ENCODE assay signal across 31 cellular contexts in genomic region chr11:43819926-43820325, GRCh38.
DNase-seq lines count a peak whose midpoint lies in the region; ATAC-seq, FAIRE-seq and TF ChIP-seq lines count a peak whose summit lies in the region.
"Had no signal": no experiment of that assay in that cellular context is flagged by ENCODE, and none has a peak within 500 bp of the region (broad histone marks: within the 10 kb centered on the region; RNA-seq: fewer than 3 reads in every experiment).

No MANE protein-coding gene starts in this region.

- no peak overlapping the region for H2AK5ac ChIP-seq in H1 (ENCODE audit: low read depth, low read length)
- H2AK5ac ChIP-seq in neuronal stem cell (ENCODE audit: low read depth, low read length): no peak overlapping the region

- WGBS in H1 (ENCODE audit: extremely low coverage in 1 of 2, insufficient coverage in 1 of 2, insufficient read length in 1 of 2, insufficient replicate concordance in 2 of 2, low coverage in 1 of 2, low lambda C conversion rate in 2 of 2, missing lambda C conversion rate in 1 of 2), 2 experiments: 84% methylated on average over 2 of the region's 2 CpGs; no CpG with 5 or more reads in 1 of the 2 experiments
- WGBS in esophagus squamous epithelium, 2 donors: 69 to 73% methylated on average over 2 of the region's 2 CpGs
- no CpG with 5 or more reads among the region's 2 CpGs for WGBS in neuronal stem cell (ENCODE audit: extremely low coverage in 2 of 2, insufficient read length in 2 of 2, insufficient replicate concordance in 1 of 2), 2 donors

- H3K36me3 Mint-ChIP-seq in CD4-positive, alpha-beta memory T cell: peaks cover 25 to 62% of the 10 kb centered on the region in 2 donors

- H3K18ac ChIP-seq in H1 (ENCODE audit: extremely low read depth, low read length): no peak overlapping the region
- no peak overlapping the region for H3K18ac ChIP-seq in neuronal stem cell (ENCODE audit: low read length)

- no peak overlapping the region for H3K4ac ChIP-seq in H1 (replicated peaks; ENCODE audit: insufficient read length, low read depth, low read length)
- no peak overlapping the region for H3K4ac ChIP-seq in neuronal stem cell (ENCODE audit: low read length)

- TF ChIP-seq POLR2A in H1 (IDR thresholded peaks at IDR 0.05; ENCODE audit: control extremely low read depth in 1 of 2, low read depth in 2 of 2, low read length in 2 of 2): no peak
- TF ChIP-seq POLR2A in esophagus squamous epithelium (IDR thresholded peaks at IDR 0.05): no peak

- TF ChIP-seq CTCF in GM06990 (IDR thresholded peaks at IDR 0.05; ENCODE audit: insufficient read depth, low read length, poor library complexity, severe bottlenecking) (no peak), H1 (IDR thresholded peaks at IDR 0.05; ENCODE audit: control extremely low read depth in 1 of 3, insufficient read depth in 1 of 3, low read depth in 1 of 3, low read length in 3 of 3) (no peak), esophagus squamous epithelium (IDR thresholded peaks at IDR 0.05) (no peak)

- no peaks in the 10 kb centered on the region for H4K20me1 ChIP-seq in H1 (replicated peaks in 1 of 2; ENCODE audit: control insufficient read depth in 1 of 2, insufficient read depth in 2 of 2, low read length in 2 of 2)

- H3K79me1 ChIP-seq in H1 (ENCODE audit: low read depth, low read length) (no peaks in the 10 kb centered on the region), neuronal stem cell (ENCODE audit: low read depth, low read length) (peaks cover 2% of the 10 kb centered on the region)

- H3K9me3 ChIP-seq in H1 (ENCODE audit: insufficient read depth in 2 of 2, low read depth in 1 of 2, low read length in 1 of 2): no peaks in the 10 kb centered on the region
- no peaks in the 10 kb centered on the region for H3K9me3 ChIP-seq in esophagus squamous epithelium
- no peaks in the 10 kb centered on the region for H3K9me3 ChIP-seq in CD4-positive, alpha-beta memory T cell (ENCODE audit: control insufficient read depth in 1 of 2, low read length in 2 of 2)
- peaks cover 0 to 2% of the 10 kb centered on the region in 2 donors for H3K9me3 ChIP-seq in neuronal stem cell (replicated peaks in 1 of 2; ENCODE audit: control insufficient read depth in 2 of 2, insufficient read depth in 1 of 2, low read depth in 1 of 2, low read length in 2 of 2)
- H3K9me3 ChIP-seq: BE2C, psoas muscle, SJCRH30 had no signal

- H3K9ac ChIP-seq in H1 (replicated peaks in 1 of 4; ENCODE audit: extremely low read depth in 1 of 4, low read depth in 3 of 4, low read length in 3 of 4) (no peak overlapping the region), neuronal stem cell (ENCODE audit: low read depth, low read length, poor library complexity) (no peak overlapping the region)

- H3K4me2 ChIP-seq in H1 (ENCODE audit: insufficient read depth in 1 of 2, low read depth in 2 of 2, low read length in 2 of 2) (no peak overlapping the region), neuronal stem cell (ENCODE audit: insufficient read depth, low read length, poor library complexity, severe bottlenecking) (no peak overlapping the region)

- no peaks in the 10 kb centered on the region for H3K27me3 ChIP-seq in GM06990 (replicated peaks; ENCODE audit: control insufficient read depth, insufficient read depth, low read length)
- H3K27me3 ChIP-seq in H1 (replicated peaks in 1 of 4; ENCODE audit: control insufficient read depth in 3 of 4, extremely low read depth in 1 of 4, insufficient read depth in 3 of 4, low read length in 3 of 4): peaks cover 0 to 1% (median 0%) of the 10 kb centered on the region in 4 experiments; a peak in 1 of 7 replicates
- no peaks in the 10 kb centered on the region for H3K27me3 ChIP-seq in esophagus squamous epithelium
- no peaks in the 10 kb centered on the region for H3K27me3 ChIP-seq in CD4-positive, alpha-beta memory T cell (ENCODE audit: insufficient read depth, low read length)
- no peaks in the 10 kb centered on the region for H3K27me3 ChIP-seq in neuronal stem cell (ENCODE audit: control insufficient read depth in 3 of 3, insufficient read depth in 3 of 3, low read depth in 1 of 3, low read length in 3 of 3)
- H3K27me3 ChIP-seq: BE2C, SJCRH30 had no signal

- H3K23me2 ChIP-seq in H1 (ENCODE audit: low read depth, low read length): no peaks in the 10 kb centered on the region

- no peak overlapping the region for H3K4me3 ChIP-seq in GM06990 (replicated peaks; ENCODE audit: low read depth, low read length)
- no peak overlapping the region for H3K4me3 ChIP-seq in H1 (ENCODE audit: extremely low read depth in 1 of 4, insufficient read depth in 2 of 4, low read depth in 3 of 4, low read length in 4 of 4)
- H3K4me3 ChIP-seq in esophagus squamous epithelium: no peak overlapping the region
- H3K4me3 ChIP-seq in CD4-positive, alpha-beta memory T cell (ENCODE audit: low read length in 2 of 2): no peak overlapping the region
- H3K4me3 ChIP-seq in neuronal stem cell (ENCODE audit: low read length in 2 of 2): no peak overlapping the region
- H3K4me3 ChIP-seq: psoas muscle, SJCRH30 had no signal

- CTCF ChIA-PET in H1 (lab: Charles Lee; ENCODE audit: partially characterized antibody): no interaction called here
- CTCF ChIA-PET in CD4-positive, alpha-beta memory T cell (lab: Charles Lee; ENCODE audit: partially characterized antibody): no interaction called here

- DNase-seq in GM06990 (ENCODE audit: extremely low read depth, insufficient read length): peak; percentile 9
- DNase-seq in H1 (ENCODE audit: low read depth in 1 of 2, low spot score in 2 of 2): no peak
- no peak for DNase-seq in esophagus squamous epithelium (lab: John Stamatoyannopoulos, UW)
- DNase-seq in CD4-positive, alpha-beta memory T cell: no peak
- no peak for DNase-seq in HK-2 (ENCODE audit: unreplicated experiment)
- no peak for DNase-seq in neuronal stem cell (ENCODE audit: low spot score)
- DNase-seq: ACHN; activated CD8-positive, alpha-beta T cell treated with anti-CD3 and anti-CD28 coated beads, Interleukin-2, amount 10 ng/mL, durations not matched to agents 7 days and 5 days; activated effector memory CD4-positive, alpha-beta T cell treated with Interleukin-2 at 50 U/mL for 16 hours; activated naive CD8-positive, alpha-beta T cell treated with anti-CD3 and anti-CD28 coated beads for 36 hours; activated T-cell treated with anti-CD3 and anti-CD28 coated beads for 4 hours; BE2C; central memory CD4-positive, alpha-beta T cell; endodermal cell; HCEC 1CT; hippocampal formation; immature natural killer cell; NCI-H1092; NCI-H1930; NCI-H69; nucleus accumbens; psoas muscle; SJCRH30; stimulated activated CD4-positive, alpha-beta T cell treated with anti-CD3 and anti-CD28 coated beads, Interleukin-15, amount 100 ng/mL, for 24 hours; stimulated activated naive CD4-positive, alpha-beta T cell; T-cell had no signal

- no peak for TF ChIP-seq RAD21 in H1 (IDR thresholded peaks at IDR 0.05 in 1 of 2, conservative IDR thresholded peaks at IDR 0.05 in 1 of 2; ENCODE audit: low read depth in 2 of 2, low read length in 2 of 2)

- H3K56ac ChIP-seq in H1 (replicated peaks; ENCODE audit: insufficient read length, low read depth, low read length): no peak overlapping the region

- H2AFZ ChIP-seq in H1 (ENCODE audit: low read length) (no peak overlapping the region), neuronal stem cell (ENCODE audit: low read length) (no peak overlapping the region)

- peaks cover 0 to 3% (median 0%) of the 10 kb centered on the region in 8 donors for H3K9me3 Mint-ChIP-seq in CD4-positive, alpha-beta memory T cell
- H3K9me3 Mint-ChIP-seq: activated naive CD8-positive, alpha-beta T cell treated with anti-CD3 and anti-CD28 coated beads for 36 hours; endodermal cell; immature natural killer cell had no signal

- H2BK120ac ChIP-seq in H1 (replicated peaks; ENCODE audit: low read depth, low read length) (no peak overlapping the region), neuronal stem cell (ENCODE audit: low read depth, low read length) (no peak overlapping the region)

- H4K91ac ChIP-seq in H1 (replicated peaks; ENCODE audit: insufficient read length, low read length) (no peak overlapping the region), neuronal stem cell (ENCODE audit: low read depth, low read length, poor library complexity) (no peak overlapping the region)

- no peak for FAIRE-seq in H1 (lab: Jason Lieb, UNC)
- FAIRE-seq: astrocyte, HepG2 had no signal

- no peaks in the 10 kb centered on the region for H3K27me3 Mint-ChIP-seq in CD4-positive, alpha-beta memory T cell
- H3K27me3 Mint-ChIP-seq: activated naive CD8-positive, alpha-beta T cell treated with anti-CD3 and anti-CD28 coated beads for 36 hours; memory B cell; T-cell had no signal

- H3K27ac Mint-ChIP-seq in CD4-positive, alpha-beta memory T cell: no peak overlapping the region
- H3K27ac Mint-ChIP-seq: activated CD8-positive, alpha-beta T cell treated with anti-CD3 and anti-CD28 coated beads, Interleukin-2, amount 10 ng/mL, durations not matched to agents 7 days and 5 days; activated naive CD8-positive, alpha-beta T cell treated with anti-CD3 and anti-CD28 coated beads for 36 hours; endodermal cell; immature natural killer cell; memory B cell; T-cell had no signal

- ATAC-seq in GM18511 (IDR thresholded peaks at IDR 0.05; ENCODE audit: unreplicated experiment) (peak; percentile 65), HG03378 (IDR thresholded peaks at IDR 0.05; ENCODE audit: unreplicated experiment) (peak; percentile 65)
- ATAC-seq: activated CD8-positive, alpha-beta T cell treated with anti-CD3 and anti-CD28 coated beads, Interleukin-2, amount 10 ng/mL, durations not matched to agents 7 days and 5 days; HepG2; psoas muscle; T-cell had no signal

- no peaks in the 10 kb centered on the region for H3K4me1 Mint-ChIP-seq in CD4-positive, alpha-beta memory T cell
- H3K4me1 Mint-ChIP-seq: activated naive CD8-positive, alpha-beta T cell treated with anti-CD3 and anti-CD28 coated beads for 36 hours; endodermal cell; immature natural killer cell; T-cell had no signal

- no peak overlapping the region for H4K5ac ChIP-seq in H1 (ENCODE audit: insufficient read length, low read depth, low read length)

- H2BK20ac ChIP-seq in H1 (ENCODE audit: low read length): no peak overlapping the region

- no peaks in the 10 kb centered on the region for H3K79me2 ChIP-seq in H1 (ENCODE audit: control insufficient read depth in 1 of 2, insufficient read depth in 2 of 2, low read length in 2 of 2)

- intact Hi-C loops in esophagus squamous epithelium (cut with DNase I): no loop called here
- intact Hi-C loops in CD4-positive, alpha-beta memory T cell (cut with micrococcal nuclease): no loop called here

- no peak overlapping the region for H4K8ac ChIP-seq in H1 (ENCODE audit: extremely low read depth, insufficient read depth, low read length)
- H4K8ac ChIP-seq in neuronal stem cell (ENCODE audit: low read depth, low read length): no peak overlapping the region

- no peak overlapping the region for H2BK15ac ChIP-seq in H1 (ENCODE audit: low read length)
- no peak overlapping the region for H2BK15ac ChIP-seq in neuronal stem cell (ENCODE audit: low read length)

- TF ChIP-seq EP300 in H1 (IDR thresholded peaks at IDR 0.05; ENCODE audit: borderline replicate concordance in 1 of 2, low read depth in 2 of 2, low read length in 2 of 2): no peak

- H3K27ac ChIP-seq in H1 (ENCODE audit: low read depth, low read length) (peak overlapping the region; percentile 47; the same call in 1 of the 2 replicates), esophagus squamous epithelium (no peak overlapping the region), neuronal stem cell (replicated peaks; ENCODE audit: low read length) (no peak overlapping the region)
- no peak overlapping the region for H3K27ac ChIP-seq in CD4-positive, alpha-beta memory T cell (ENCODE audit: low read depth, low read length)
- H3K27ac ChIP-seq: psoas muscle, SJCRH30 had no signal

- H3K4me1 ChIP-seq in H1 (replicated peaks in 1 of 4; ENCODE audit: control insufficient read depth in 3 of 4, insufficient read depth in 4 of 4, low read length in 3 of 4) (no peaks in the 10 kb centered on the region), esophagus squamous epithelium (no peaks in the 10 kb centered on the region), neuronal stem cell (ENCODE audit: control insufficient read depth in 2 of 2, insufficient read depth in 1 of 2, low read depth in 1 of 2, low read length in 2 of 2) (no peaks in the 10 kb centered on the region)
- H3K4me1 ChIP-seq in CD4-positive, alpha-beta memory T cell (ENCODE audit: insufficient read depth, low read length): no peaks in the 10 kb centered on the region
- H3K4me1 ChIP-seq: BE2C, psoas muscle, SJCRH30 had no signal

- H3K14ac ChIP-seq in H1 (ENCODE audit: insufficient read length) (no peak overlapping the region), neuronal stem cell (ENCODE audit: low read length) (no peak overlapping the region)

- H2BK12ac ChIP-seq in H1 (ENCODE audit: low read depth, low read length): no peak overlapping the region
- H2BK12ac ChIP-seq in neuronal stem cell (ENCODE audit: low read length): no peak overlapping the region

- H2BK5ac ChIP-seq in H1 (ENCODE audit: low read depth, low read length): no peak overlapping the region
- H2BK5ac ChIP-seq in neuronal stem cell (ENCODE audit: low read length): no peak overlapping the region

- POLR2A ChIA-PET in H1 (lab: Charles Lee; ENCODE audit: partially characterized antibody): no interaction called here
- POLR2A ChIA-PET in CD4-positive, alpha-beta memory T cell (lab: Charles Lee; ENCODE audit: partially characterized antibody): no interaction called here

- H3K23ac ChIP-seq in H1 (ENCODE audit: insufficient read length): no peak overlapping the region
- no peak overlapping the region for H3K23ac ChIP-seq in neuronal stem cell (ENCODE audit: low read depth, low read length, poor library complexity)

- H3K36me3 ChIP-seq in GM06990 (ENCODE audit: control insufficient read depth, insufficient read depth, low read length) (peaks cover 10% of the 10 kb centered on the region), H1 (ENCODE audit: control insufficient read depth in 2 of 4, insufficient read depth in 4 of 4, low read length in 3 of 4) (peaks cover 0 to 10% (median 7%) of the 10 kb centered on the region in 4 experiments; a peak in 5 of 8 replicates), esophagus squamous epithelium (peaks cover 0 to 61% (median 0%) of the 10 kb centered on the region in 3 donors), neuronal stem cell (replicated peaks in 1 of 2; ENCODE audit: control insufficient read depth in 2 of 2, insufficient read depth in 2 of 2, low read length in 2 of 2) (peaks cover 10 to 50% of the 10 kb centered on the region in 2 donors)
- peaks cover 4% of the 10 kb centered on the region for H3K36me3 ChIP-seq in CD4-positive, alpha-beta memory T cell (ENCODE audit: insufficient read depth, low read length)
- H3K36me3 ChIP-seq: BE2C had no signal

- no peak overlapping the region for H3K4me3 Mint-ChIP-seq in CD4-positive, alpha-beta memory T cell
- H3K4me3 Mint-ChIP-seq: activated CD8-positive, alpha-beta T cell treated with anti-CD3 and anti-CD28 coated beads, Interleukin-2, amount 10 ng/mL, durations not matched to agents 7 days and 5 days; activated naive CD8-positive, alpha-beta T cell treated with anti-CD3 and anti-CD28 coated beads for 36 hours; endodermal cell; immature natural killer cell; memory B cell; T-cell had no signal
